13 cellular contexts compared by ENCODE assay signal in the genomic region with DNA sequence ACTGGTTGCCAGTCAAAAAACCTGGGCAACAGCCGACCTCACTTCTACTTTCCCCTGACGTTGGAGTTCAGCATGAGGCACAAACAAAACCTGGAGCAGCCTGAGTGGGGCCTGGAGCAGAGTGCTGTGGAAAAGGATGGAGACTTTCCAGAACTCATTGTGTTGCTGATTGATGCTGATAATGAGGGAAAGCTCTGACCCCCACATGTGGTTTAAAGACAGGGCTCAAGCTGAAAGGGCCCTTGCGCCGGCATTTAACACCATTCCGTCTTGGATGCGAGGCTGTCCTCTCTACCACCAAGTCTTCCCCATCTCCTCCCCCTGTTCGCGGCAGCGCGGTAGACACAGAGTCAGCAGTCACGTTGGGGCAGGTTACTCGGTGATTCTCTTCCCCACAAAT. TPM values are rescaled to one million over a fixed set of nuclear protein-coding genes. Genes with fewer than 3 reads are reported as not detected.
DNase-seq lines count a peak whose midpoint lies in the region; ATAC-seq, FAIRE-seq and TF ChIP-seq lines count a peak whose summit lies in the region.
"Had no signal": no experiment of that assay in that cellular context is flagged by ENCODE, and none has a peak within 500 bp of the region (broad histone marks: within the 10 kb centered on the region; RNA-seq: fewer than 3 reads in every experiment).

No MANE protein-coding gene starts in this region.

- H3K4me1 Mint-ChIP-seq in astrocyte (ENCODE audit: low read depth, unreplicated experiment), result peaks cover 3% of the 10 kb centered on the region
- peaks cover 6 to 17% of the 10 kb centered on the region in 2 donors for H3K4me1 Mint-ChIP-seq in immature natural killer cell

- no peaks in the 10 kb centered on the region for H4K20me1 ChIP-seq in astrocyte (ENCODE audit: insufficient read depth, low read length)

- no peak for TF ChIP-seq CTCF in astrocyte (IDR thresholded peaks at IDR 0.05; ENCODE audit: insufficient read depth, low read depth, low read length)

- no peaks in the 10 kb centered on the region for H3K79me2 ChIP-seq in astrocyte (ENCODE audit: insufficient read depth, low read length)

- H3K27ac Mint-ChIP-seq in astrocyte (ENCODE audit: unreplicated experiment) (no peak overlapping the region), immature natural killer cell (no peak overlapping the region)

- no peak overlapping the region for H3K27ac ChIP-seq in astrocyte (ENCODE audit: low read depth, low read length)
- no peak overlapping the region for H3K27ac ChIP-seq in skeletal muscle tissue (ENCODE audit: low read depth, low read length)

- H3K4me2 ChIP-seq in astrocyte (ENCODE audit: low read length), result peak overlapping the region; percentile 86

- H3K27me3 ChIP-seq in astrocyte (ENCODE audit: insufficient read depth, low read length), result no peaks in the 10 kb centered on the region
- H3K27me3 ChIP-seq in skeletal muscle tissue (ENCODE audit: control insufficient read depth in 3 of 3, insufficient read depth in 3 of 3, low read length in 3 of 3), result peaks cover 0 to 6% (median 0%) of the 10 kb centered on the region in 3 donors

- no peaks in the 10 kb centered on the region for H3K4me1 ChIP-seq in astrocyte (ENCODE audit: insufficient read depth, low read length)
- H3K4me1 ChIP-seq in skeletal muscle tissue (ENCODE audit: control insufficient read depth in 3 of 3, insufficient read depth in 3 of 3, low read length in 3 of 3), result peaks cover 0 to 2% (median 0%) of the 10 kb centered on the region in 3 donors

- ATAC-seq in HG03571 (IDR thresholded peaks at IDR 0.05; ENCODE audit: unreplicated experiment), result no peak
- ATAC-seq in HG02623 (IDR thresholded peaks at IDR 0.05; ENCODE audit: unreplicated experiment), result no peak
- ATAC-seq: HCT116 had no signal

- no peaks in the 10 kb centered on the region for H3K36me3 Mint-ChIP-seq in astrocyte (ENCODE audit: low read depth, unreplicated experiment)
- H3K36me3 Mint-ChIP-seq in immature natural killer cell, result no peaks in the 10 kb centered on the region

- H3K4me3 ChIP-seq in astrocyte (ENCODE audit: insufficient read depth, low read depth, low read length), result peak overlapping the region; percentile 52
- H3K4me3 ChIP-seq in skeletal muscle tissue (ENCODE audit: low read length in 3 of 3), result peak overlapping the region; percentile 60 to 68 (median 62)

- peaks cover 8% of the 10 kb centered on the region for H3K9me3 Mint-ChIP-seq in astrocyte (ENCODE audit: unreplicated experiment)
- peaks cover 0 to 4% (median 0%) of the 10 kb centered on the region in 6 donors for H3K9me3 Mint-ChIP-seq in immature natural killer cell

- peak overlapping the region; percentile 54 for H3K9ac ChIP-seq in astrocyte (ENCODE audit: low read length)
- peak overlapping the region in 2 of 3 donors; percentile 27 to 62 for H3K9ac ChIP-seq in skeletal muscle tissue (ENCODE audit: low read depth in 1 of 3, low read length in 3 of 3)

- H3K4me3 Mint-ChIP-seq in astrocyte (ENCODE audit: unreplicated experiment), result no peak overlapping the region
- peak overlapping the region; percentile 69 to 80 (median 73) for H3K4me3 Mint-ChIP-seq in immature natural killer cell

- H3K36me3 ChIP-seq in astrocyte (ENCODE audit: insufficient read depth, low read length), result no peaks in the 10 kb centered on the region
- no peaks in the 10 kb centered on the region for H3K36me3 ChIP-seq in skeletal muscle tissue (ENCODE audit: control insufficient read depth in 3 of 3, insufficient read depth in 3 of 3, low read length in 3 of 3)

- H3K27me3 Mint-ChIP-seq in astrocyte (ENCODE audit: low read depth, unreplicated experiment) (no peaks in the 10 kb centered on the region), immature natural killer cell (ENCODE audit: low read depth in 3 of 3) (peaks cover 3 to 8% (median 5%) of the 10 kb centered on the region in 3 donors)

- no peak for FAIRE-seq in astrocyte (lab: Jason Lieb, UNC)
- FAIRE-seq: colon had no signal

- peak overlapping the region; percentile 78 for H2AFZ ChIP-seq in astrocyte (ENCODE audit: low read depth, low read length)

- H3K9me3 ChIP-seq in astrocyte (ENCODE audit: insufficient read depth, low read depth, low read length) (no peaks in the 10 kb centered on the region), skeletal muscle tissue (ENCODE audit: control insufficient read depth in 3 of 3, low read length in 3 of 3) (no peaks in the 10 kb centered on the region)

- DNase-seq in DMS53 (lab: John Stamatoyannopoulos, UW) (peak; percentile 20), DMS53 treated with DMSO at 0.1 percent for 48 hours (lab: John Stamatoyannopoulos, UW; ENCODE audit: unreplicated experiment) (no peak), astrocyte (ENCODE audit: low read depth) (no peak), immature natural killer cell (no peak), HK-2 (ENCODE audit: unreplicated experiment) (no peak)
- DNase-seq: 8988T; activated CD8-positive, alpha-beta memory T cell treated with anti-CD3 and anti-CD28 coated beads, Interleukin-2, amount 50 U/mL, for 4 hours; NCI-H1694 had no signal

RNA-seq across cellular contexts. Expression of a gene that starts 0.6 kb away (rescaled TPM):
- total RNA-seq in astrocyte (not detected in 2 replicates), skeletal muscle tissue (1.0 TPM)
- polyA plus RNA-seq in immature natural killer cell, result not detected

RNA-seq across cellular contexts. Expression of a gene that starts 14.7 kb away (rescaled TPM):
- total RNA-seq in astrocyte (50.9 and 64.6 TPM in 2 replicates), skeletal muscle tissue (21.4 TPM)
- not detected for polyA plus RNA-seq in immature natural killer cell
